In the genomic region with DNA sequence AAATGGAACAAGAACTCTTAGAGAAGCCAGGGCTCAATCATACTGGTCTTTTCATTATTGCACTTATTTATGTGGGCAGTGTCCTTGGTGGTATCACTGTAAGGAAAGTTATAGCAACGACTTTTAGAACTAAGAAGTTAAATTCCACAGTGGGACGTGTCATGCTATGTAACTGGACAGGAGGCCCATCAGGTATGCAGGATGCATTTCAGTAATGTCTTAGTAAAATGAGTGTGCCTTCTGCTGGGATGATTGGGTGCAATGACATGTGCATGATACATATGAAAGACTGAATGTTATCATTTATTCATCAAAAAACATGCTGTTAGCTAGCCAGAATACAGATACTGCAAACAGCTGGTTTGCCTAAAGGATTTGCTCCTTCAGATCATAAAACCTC, we compare ENCODE assay signal across 28 cellular contexts. TPM values are rescaled to one million over a fixed set of nuclear protein-coding genes. Genes with fewer than 3 reads are reported as not detected.
DNase-seq lines count a peak whose midpoint lies in the region; ATAC-seq, FAIRE-seq and TF ChIP-seq lines count a peak whose summit lies in the region.
"Had no signal": no experiment of that assay in that cellular context is flagged by ENCODE, and none has a peak within 500 bp of the region (broad histone marks: within the 10 kb centered on the region; RNA-seq: fewer than 3 reads in every experiment).

No MANE protein-coding gene starts in this region.

- no peak for ATAC-seq in GM21529 (IDR thresholded peaks at IDR 0.05; ENCODE audit: unreplicated experiment)
- no peak for ATAC-seq in natural killer cell treated with Interleukin-12 subunit alpha and Interleukin-12 subunit beta and Interleukin-15 and Interleukin-18, amount 100 ng/mL, for 72 hours
- ATAC-seq: A549, GM12878 had no signal

- TF ChIP-seq POLR2A in esophagus muscularis mucosa (IDR thresholded peaks at IDR 0.05; ENCODE audit: low read depth), result no peak
- no peak for TF ChIP-seq POLR2A in adrenal gland (IDR thresholded peaks at IDR 0.05)

- H3K4me3 Mint-ChIP-seq in natural killer cell treated with Interleukin-12 subunit alpha and Interleukin-12 subunit beta and Interleukin-15 and Interleukin-18, amount 100 ng/mL, for 72 hours, result no peak overlapping the region
- H3K4me3 Mint-ChIP-seq: CD14-positive monocyte; CD4-positive, alpha-beta T cell; CD8-positive, alpha-beta memory T cell; HFFc6 had no signal

- H3K4me1 ChIP-seq in esophagus muscularis mucosa (peaks cover 14 to 21% (median 18%) of the 10 kb centered on the region in 4 donors), adrenal gland (replicated peaks in 1 of 2) (peaks cover 0 to 13% of the 10 kb centered on the region in 2 donors), Karpas-422 (ENCODE audit: low read length) (no peaks in the 10 kb centered on the region)

- no peaks in the 10 kb centered on the region for H3K79me2 ChIP-seq in Karpas-422 (ENCODE audit: low read length)

- no peak overlapping the region for H2AFZ ChIP-seq in Karpas-422 (ENCODE audit: low read length)

- no peaks in the 10 kb centered on the region for H3K9me2 ChIP-seq in Karpas-422 (replicated peaks; ENCODE audit: insufficient read depth, low read length)

- H3K9me3 Mint-ChIP-seq in natural killer cell treated with Interleukin-12 subunit alpha and Interleukin-12 subunit beta and Interleukin-15 and Interleukin-18, amount 100 ng/mL, for 72 hours, result no peaks in the 10 kb centered on the region
- H3K9me3 Mint-ChIP-seq: CD14-positive monocyte; CD4-positive, alpha-beta T cell; HFFc6 had no signal

- H3K36me3 ChIP-seq in esophagus muscularis mucosa, result no peaks in the 10 kb centered on the region
- no peaks in the 10 kb centered on the region for H3K36me3 ChIP-seq in adrenal gland (replicated peaks in 1 of 2)
- H3K36me3 ChIP-seq in Karpas-422 (ENCODE audit: insufficient read depth, low read length), result no peaks in the 10 kb centered on the region
- H3K36me3 ChIP-seq: BE2C; BLaER1 treated with 17β-estradiol and CSF1 and Interleukin-3, amounts not matched to agents 10 nM and 100 nM; HAP-1 had no signal

- no peak overlapping the region for H3K27ac Mint-ChIP-seq in natural killer cell treated with Interleukin-12 subunit alpha and Interleukin-12 subunit beta and Interleukin-15 and Interleukin-18, amount 100 ng/mL, for 72 hours
- H3K27ac Mint-ChIP-seq: CD14-positive monocyte; CD4-positive, alpha-beta T cell; CD8-positive, alpha-beta memory T cell; HFFc6 had no signal

- H3K4me2 ChIP-seq in Karpas-422 (ENCODE audit: low read depth, low read length, poor library complexity, severe bottlenecking), result no peak overlapping the region
- H3K4me2 ChIP-seq: A549 had no signal

- intact Hi-C loops in esophagus muscularis mucosa (cut with DNase I), result no loop called here
- intact Hi-C loops in adrenal gland (cut with DNase I), result no loop called here

- H3K4me3 ChIP-seq in esophagus muscularis mucosa (no peak overlapping the region), adrenal gland (no peak overlapping the region), Karpas-422 (ENCODE audit: low read length) (no peak overlapping the region)
- H3K4me3 ChIP-seq: A549; BLaER1 treated with 17β-estradiol and CSF1 and Interleukin-3, amounts not matched to agents 10 nM and 100 nM; GM12878; HAP-1 had no signal

- H3K27me3 Mint-ChIP-seq in natural killer cell treated with Interleukin-12 subunit alpha and Interleukin-12 subunit beta and Interleukin-15 and Interleukin-18, amount 100 ng/mL, for 72 hours, result peaks cover under 1 to 1% of the 10 kb centered on the region in 2 donors
- H3K27me3 Mint-ChIP-seq: CD4-positive, alpha-beta T cell had no signal

- DNase-seq in NCI-H226, result peak; percentile 67
- peak; percentile 46 for DNase-seq in RCC 7860 (ENCODE audit: low spot score)
- peak; percentile 45 for DNase-seq in esophagus muscularis mucosa (ENCODE audit: extremely low spot score)
- peak; percentile 84 for DNase-seq in kidney tubule cell (ENCODE audit: low spot score)
- no peak for DNase-seq in adrenal gland
- DNase-seq in natural killer cell treated with Interleukin-12 subunit alpha and Interleukin-12 subunit beta and Interleukin-15 and Interleukin-18, amount 100 ng/mL, for 72 hours (ENCODE audit: low spot score), result no peak
- no peak for DNase-seq in Karpas-422
- DNase-seq: ACHN; AML-193; BE2C; CD4-positive, alpha-beta T cell; CD8-positive, alpha-beta memory T cell; DMS 273 treated with DMSO at 0.1 percent for 48 hours; DMS79; EL; GDM1; GOT3; HFFc6 had no signal

- H3K9ac ChIP-seq in Karpas-422 (ENCODE audit: low read length), result no peak overlapping the region
- H3K9ac ChIP-seq: BLaER1 treated with 17β-estradiol and CSF1 and Interleukin-3, amounts not matched to agents 10 nM and 100 nM had no signal

- TF ChIP-seq EP300 in esophagus muscularis mucosa (IDR thresholded peaks at IDR 0.05), result no peak

- WGBS in esophagus muscularis mucosa, result 83% methylated on average over 2 of the region's 2 CpGs
- 68 to 88% (median 78%) methylated on average over 2 of the region's 2 CpGs for WGBS in adrenal gland, 4 donors

- no peak for FAIRE-seq in RCC 7860 (lab: Jason Lieb, UNC)
- FAIRE-seq: A549, D721Med, GM12878, GM19239, H54 had no signal

- H3K9me3 ChIP-seq in esophagus muscularis mucosa (no peaks in the 10 kb centered on the region), adrenal gland (replicated peaks in 1 of 3) (no peaks in the 10 kb centered on the region), Karpas-422 (ENCODE audit: low read length) (no peaks in the 10 kb centered on the region)
- H3K9me3 ChIP-seq: A549; BE2C; BLaER1 treated with 17β-estradiol and CSF1 and Interleukin-3, amounts not matched to agents 10 nM and 100 nM; HAP-1 had no signal

- peaks cover 2 to 5% of the 10 kb centered on the region in 2 donors for H3K4me1 Mint-ChIP-seq in natural killer cell treated with Interleukin-12 subunit alpha and Interleukin-12 subunit beta and Interleukin-15 and Interleukin-18, amount 100 ng/mL, for 72 hours (ENCODE audit: low read depth in 2 of 2)

- no peaks in the 10 kb centered on the region for H3K36me3 Mint-ChIP-seq in natural killer cell treated with Interleukin-12 subunit alpha and Interleukin-12 subunit beta and Interleukin-15 and Interleukin-18, amount 100 ng/mL, for 72 hours
- H3K36me3 Mint-ChIP-seq: CD14-positive monocyte; CD8-positive, alpha-beta memory T cell had no signal

- no peak for TF ChIP-seq CTCF in esophagus muscularis mucosa (IDR thresholded peaks at IDR 0.05)
- TF ChIP-seq CTCF in adrenal gland (IDR thresholded peaks at IDR 0.05), result no peak

- H4K20me1 ChIP-seq in Karpas-422 (ENCODE audit: insufficient read depth, low read depth, low read length), result no peaks in the 10 kb centered on the region
- H4K20me1 ChIP-seq: BLaER1 treated with 17β-estradiol and CSF1 and Interleukin-3, amounts not matched to agents 10 nM and 100 nM had no signal

- no peaks in the 10 kb centered on the region for H3K27me3 ChIP-seq in esophagus muscularis mucosa
- no peaks in the 10 kb centered on the region for H3K27me3 ChIP-seq in adrenal gland
- H3K27me3 ChIP-seq in Karpas-422 (ENCODE audit: low read length), result 0 out of 2 replicates have a peak, but pooled peaks cover 2% of the 10 kb centered on the region
- H3K27me3 ChIP-seq: BE2C had no signal

- H3K27ac ChIP-seq in esophagus muscularis mucosa (replicated peaks in 1 of 4) (no peak overlapping the region), adrenal gland (no peak overlapping the region), Karpas-422 (ENCODE audit: low read length) (no peak overlapping the region)
- H3K27ac ChIP-seq: 22Rv1; A549; BLaER1 treated with 17β-estradiol and CSF1 and Interleukin-3, amounts not matched to agents 10 nM and 100 nM had no signal

RNA-seq across cellular contexts. Expression of a gene that starts 6.9 kb away (rescaled TPM):
- 10 to 100 TPM; 69.4 to 88.6 (median 78.3) TPM for total RNA-seq in esophagus muscularis mucosa
- total RNA-seq in adrenal gland, result 100 to 1,000 TPM in 7 of 8 donors, 10 to 100 TPM in 1; 97.8 to 187 (median 161) TPM
- 100 to 1,000 TPM in 1 of 3 donors, 10 to 100 TPM in 2; 85.7 to 122 (median 86.4) TPM for polyA plus RNA-seq in adrenal gland
- total RNA-seq in natural killer cell treated with Interleukin-12 subunit alpha and Interleukin-12 subunit beta and Interleukin-15 and Interleukin-18, amount 100 ng/mL, for 72 hours, result 1 to 10 TPM; 1.3 to 2.3 TPM
- not detected in 2 replicates for total RNA-seq in Karpas-422 (2014; rRNA removed; shearing (Covaris generic); ENCODE audit: low replicate concordance)

Comparison
In these comparisons a context has a peak if more than half of its experiments do, and no peak if none do; other contexts are left out.
1. DNase-seq: peak in NCI-H226 (single experiment), RCC 7860 (single experiment), esophagus muscularis mucosa (single experiment) and kidney tubule cell (single experiment); none in adrenal gland (0 of 7), natural killer cell treated with Interleukin-12 subunit alpha and Interleukin-12 subunit beta and Interleukin-15 and Interleukin-18, amount 100 ng/mL, for 72 hours (single experiment) and Karpas-422 (single experiment).
2. RNA of a gene that starts 6.9 kb away (total RNA-seq): 97.8 to 187 TPM in adrenal gland and 69.4 to 88.6 TPM in esophagus muscularis mucosa; 1.3 to 2.3 TPM in natural killer cell treated with Interleukin-12 subunit alpha and Interleukin-12 subunit beta and Interleukin-15 and Interleukin-18, amount 100 ng/mL, for 72 hours and not detected in Karpas-422; every median in the first group is over 10 times any median in the second.